1 cellular context compared by ENCODE assay signal in genomic region chr2:112026509-112026908, GRCh38.
TF ChIP-seq lines count a peak whose summit lies in the region.

No MANE protein-coding gene starts in this region.

TF ChIP-seq in GM23338, 12 proteins besides CTCF, POLR2A, EP300 and RAD21 (continued from another document):
- TF ChIP-seq REST (IDR thresholded peaks at IDR 0.05; ENCODE audit: unreplicated experiment) (no peak), ZNF114 (CRISPR knock-in tag; IDR thresholded peaks at IDR 0.05) (no peak), EZH2 (IDR thresholded peaks at IDR 0.05; ENCODE audit: low read depth, unreplicated experiment) (no peak), ETS1 (IDR thresholded peaks at IDR 0.05) (no peak), CREB1 (CRISPR knock-in tag; IDR thresholded peaks at IDR 0.05; ENCODE audit: low read depth) (no peak), POLR2AphosphoS5 (IDR thresholded peaks at IDR 0.05; ENCODE audit: low read depth) (no peak), ZNF462 (CRISPR knock-in tag; IDR thresholded peaks at IDR 0.05) (no peak)
